Comparison of ENCODE assay signal across 33 cellular contexts in genomic region chr6:34553750-34554149, GRCh38. TPM values are rescaled to one million over a fixed set of nuclear protein-coding genes. Genes with fewer than 3 reads are reported as not detected.
DNase-seq lines count a peak whose midpoint lies in the region; ATAC-seq and TF ChIP-seq lines count a peak whose summit lies in the region.
"Had no signal": no experiment of that assay in that cellular context is flagged by ENCODE, and none has a peak within 500 bp of the region (broad histone marks: within the 10 kb centered on the region; RNA-seq: fewer than 3 reads in every experiment).

No MANE protein-coding gene starts in this region.

- no peaks in the 10 kb centered on the region for H4K20me1 ChIP-seq in OCI-LY3 (ENCODE audit: insufficient read depth, low read length)

- H3K27me3 Mint-ChIP-seq in activated CD8-positive, alpha-beta memory T cell treated with anti-CD3 and anti-CD28 coated beads, Interleukin-2, amount 10 ng/mL, durations not matched to agents 7 days and 5 days, result peaks cover 6% of the 10 kb centered on the region
- H3K27me3 Mint-ChIP-seq: activated CD4-positive, alpha-beta memory T cell treated with anti-CD3 and anti-CD28 coated beads, Interleukin-2, amount 10 ng/mL, durations not matched to agents 7 days and 5 days had no signal

- H3K9me3 ChIP-seq in OCI-LY3 (ENCODE audit: insufficient read depth, low read length), result no peaks in the 10 kb centered on the region
- no peaks in the 10 kb centered on the region for H3K9me3 ChIP-seq in colonic mucosa
- H3K9me3 ChIP-seq in prostate gland, result no peaks in the 10 kb centered on the region
- peaks cover 0 to 9% (median 7%) of the 10 kb centered on the region in 3 donors for H3K9me3 ChIP-seq in esophagus squamous epithelium
- H3K9me3 ChIP-seq: SJSA1 had no signal

- no peak for DNase-seq in colonic mucosa
- DNase-seq in prostate gland (ENCODE audit: low spot score), result no peak
- no peak for DNase-seq in esophagus squamous epithelium (lab: John Stamatoyannopoulos, UW)
- DNase-seq in effector CD4-positive, alpha-beta T cell, result no peak
- no peak for DNase-seq in activated CD8-positive, alpha-beta memory T cell treated with anti-CD3 and anti-CD28 coated beads, Interleukin-2, amount 10 ng/mL, durations not matched to agents 7 days and 5 days
- DNase-seq: activated CD4-positive, alpha-beta memory T cell treated with anti-CD3 and anti-CD28 coated beads, Interleukin-2, amount 10 ng/mL, durations not matched to agents 7 days and 5 days; activated CD4-positive, CD25-positive, alpha-beta regulatory T cell treated with anti-CD3 and anti-CD28 coated beads, Interleukin-2, amount 50 U/mL, for 72 hours; activated CD8-positive, alpha-beta memory T cell treated with anti-CD3 and anti-CD28 coated beads, Interleukin-2, amount 50 U/mL, for 48 hours; activated naive CD4-positive, alpha-beta T cell treated with anti-CD3 and anti-CD28 coated beads, Interleukin-2, amount 10 ng/mL, durations not matched to agents 7 days and 5 days; Calu3; CD4-positive, CD25-positive, alpha-beta regulatory T cell; DMS79; effector memory CD4-positive, alpha-beta T cell; glutamatergic neuron; HCEC 1CT; left lung; naive B cell; NCI-H146; NCI-H2107; NCI-H748 treated with DMSO at 0.1 percent for 48 hours; nucleus accumbens; psoas muscle; stimulated activated CD4-positive, alpha-beta T cell treated with anti-CD3 and anti-CD28 coated beads, Interleukin-2, amount 100 ng/mL, for 48 hours; T-helper 1 cell; upper lobe of left lung had no signal

- H3K9me3 Mint-ChIP-seq in activated CD8-positive, alpha-beta memory T cell treated with anti-CD3 and anti-CD28 coated beads, Interleukin-2, amount 10 ng/mL, durations not matched to agents 7 days and 5 days (ENCODE audit: low read depth), result no peaks in the 10 kb centered on the region
- H3K9me3 Mint-ChIP-seq: activated CD4-positive, alpha-beta memory T cell treated with anti-CD3 and anti-CD28 coated beads, Interleukin-2, amount 10 ng/mL, durations not matched to agents 7 days and 5 days; activated naive CD4-positive, alpha-beta T cell treated with anti-CD3 and anti-CD28 coated beads, Interleukin-2, amount 10 ng/mL, durations not matched to agents 7 days and 5 days had no signal

- H3K27me3 ChIP-seq in OCI-LY3 (ENCODE audit: low read depth, low read length), result no peaks in the 10 kb centered on the region
- no peaks in the 10 kb centered on the region for H3K27me3 ChIP-seq in colonic mucosa
- no peaks in the 10 kb centered on the region for H3K27me3 ChIP-seq in prostate gland (replicated peaks; ENCODE audit: insufficient read depth)
- peaks cover 0 to 8% (median 0%) of the 10 kb centered on the region in 4 donors for H3K27me3 ChIP-seq in esophagus squamous epithelium
- H3K27me3 ChIP-seq: left lung, SJSA1, upper lobe of left lung had no signal

- H3K79me2 ChIP-seq in OCI-LY3 (ENCODE audit: low read length), result no peaks in the 10 kb centered on the region

- H3K4me1 ChIP-seq in OCI-LY3 (ENCODE audit: low read length) (peaks cover 4% of the 10 kb centered on the region; the same call in 1 of the 2 replicates), colonic mucosa (no peaks in the 10 kb centered on the region), prostate gland (replicated peaks) (peaks cover 23% of the 10 kb centered on the region), esophagus squamous epithelium (peaks cover 0 to 4% (median 0%) of the 10 kb centered on the region in 3 donors)
- H3K4me1 ChIP-seq: left lung, psoas muscle, SJSA1 had no signal

- peaks cover 16% of the 10 kb centered on the region for H3K4me1 Mint-ChIP-seq in activated CD8-positive, alpha-beta memory T cell treated with anti-CD3 and anti-CD28 coated beads, Interleukin-2, amount 10 ng/mL, durations not matched to agents 7 days and 5 days

- WGBS in prostate gland, result 38% methylated on average over 10 of the region's 10 CpGs
- 46 to 61% methylated on average over 4 to 5 of the region's 10 CpGs for WGBS in esophagus squamous epithelium, 2 donors

- intact Hi-C loops in colonic mucosa (cut with DNase I), result no loop called here
- intact Hi-C loops in prostate gland (cut with DNase I), result no loop called here
- intact Hi-C loops in esophagus squamous epithelium (cut with DNase I), result no loop called here

- ATAC-seq in GM18498 (IDR thresholded peaks at IDR 0.05; ENCODE audit: unreplicated experiment), result no peak
- ATAC-seq in activated CD8-positive, alpha-beta memory T cell treated with anti-CD3 and anti-CD28 coated beads, Interleukin-2, amount 10 ng/mL, durations not matched to agents 7 days and 5 days, result no peak
- ATAC-seq: left lung, psoas muscle, sciatic nerve had no signal

- H3K9ac ChIP-seq in OCI-LY3 (ENCODE audit: low read length) (no peak overlapping the region), colonic mucosa (ENCODE audit: low read depth in 2 of 2, low read length in 2 of 2) (no peak overlapping the region)
- H3K9ac ChIP-seq: KMS-11 had no signal

- no peak overlapping the region for H3K27ac Mint-ChIP-seq in activated CD8-positive, alpha-beta memory T cell treated with anti-CD3 and anti-CD28 coated beads, Interleukin-2, amount 10 ng/mL, durations not matched to agents 7 days and 5 days
- H3K27ac Mint-ChIP-seq: activated CD4-positive, alpha-beta memory T cell treated with anti-CD3 and anti-CD28 coated beads, Interleukin-2, amount 10 ng/mL, durations not matched to agents 7 days and 5 days had no signal

- CTCF ChIA-PET in activated CD8-positive, alpha-beta memory T cell treated with anti-CD3 and anti-CD28 coated beads, Interleukin-2, amount 10 ng/mL, durations not matched to agents 7 days and 5 days (lab: Charles Lee), result interaction anchor here (1.4 kb wide), 1 partner anchor 56 kb away, joined by 5 read pairs; no protein-coding TSS in a partner anchor

- peak overlapping the region; percentile 51 for H3K4me2 ChIP-seq in OCI-LY3 (ENCODE audit: low read length)
- H3K4me2 ChIP-seq: KMS-11 had no signal

- H3K27ac ChIP-seq in C4-2B (peak overlapping the region; percentile 99), OCI-LY3 (ENCODE audit: low read length) (no peak overlapping the region), colonic mucosa (no peak overlapping the region), prostate gland (peak overlapping the region; percentile 86 to 90), esophagus squamous epithelium (no peak overlapping the region)
- H3K27ac ChIP-seq: HL-60, KMS-11, left lung, psoas muscle, RWPE1, SJSA1, upper lobe of left lung had no signal

- H3K36me3 ChIP-seq in OCI-LY3 (replicated peaks; ENCODE audit: low read depth, low read length) (no peaks in the 10 kb centered on the region), colonic mucosa (no peaks in the 10 kb centered on the region), prostate gland (no peaks in the 10 kb centered on the region), esophagus squamous epithelium (no peaks in the 10 kb centered on the region)
- H3K36me3 ChIP-seq: left lung, SJSA1, upper lobe of left lung had no signal

- no peak for TF ChIP-seq CTCF in C4-2B (conservative IDR thresholded peaks at IDR 0.05)
- TF ChIP-seq CTCF in OCI-LY3 (IDR thresholded peaks at IDR 0.05; ENCODE audit: low read depth, low read length), result no peak
- TF ChIP-seq CTCF in colonic mucosa (IDR thresholded peaks at IDR 0.05), result no peak
- no peak for TF ChIP-seq CTCF in prostate gland (IDR thresholded peaks at IDR 0.05)
- no peak for TF ChIP-seq CTCF in esophagus squamous epithelium (IDR thresholded peaks at IDR 0.05)

- H2AFZ ChIP-seq in OCI-LY3 (ENCODE audit: low read depth, low read length), result peak overlapping the region; percentile 21; the same call in 1 of the 2 replicates

- H3K36me3 Mint-ChIP-seq in activated CD8-positive, alpha-beta memory T cell treated with anti-CD3 and anti-CD28 coated beads, Interleukin-2, amount 10 ng/mL, durations not matched to agents 7 days and 5 days, result no peaks in the 10 kb centered on the region
- H3K36me3 Mint-ChIP-seq: activated naive CD4-positive, alpha-beta T cell treated with anti-CD3 and anti-CD28 coated beads, Interleukin-2, amount 10 ng/mL, durations not matched to agents 7 days and 5 days; CD4-positive, CD25-positive, alpha-beta regulatory T cell; naive B cell had no signal

- no peak overlapping the region for H3K4me3 Mint-ChIP-seq in activated CD8-positive, alpha-beta memory T cell treated with anti-CD3 and anti-CD28 coated beads, Interleukin-2, amount 10 ng/mL, durations not matched to agents 7 days and 5 days
- H3K4me3 Mint-ChIP-seq: activated CD4-positive, alpha-beta memory T cell treated with anti-CD3 and anti-CD28 coated beads, Interleukin-2, amount 10 ng/mL, durations not matched to agents 7 days and 5 days; activated naive CD4-positive, alpha-beta T cell treated with anti-CD3 and anti-CD28 coated beads, Interleukin-2, amount 10 ng/mL, durations not matched to agents 7 days and 5 days; CD4-positive, CD25-positive, alpha-beta regulatory T cell had no signal

- no peak for TF ChIP-seq POLR2A in prostate gland (IDR thresholded peaks at IDR 0.05)
- TF ChIP-seq POLR2A in esophagus squamous epithelium (IDR thresholded peaks at IDR 0.05), result no peak

- H3K4me3 ChIP-seq in OCI-LY3 (ENCODE audit: low read length) (no peak overlapping the region), colonic mucosa (peak overlapping the region; percentile 37), prostate gland (peak overlapping the region; percentile 52 to 61), esophagus squamous epithelium (no peak overlapping the region)
- H3K4me3 ChIP-seq: left lung, psoas muscle, SJSA1, upper lobe of left lung had no signal

RNA-seq across cellular contexts. Expression of gene SPDEF, which starts 2.4 kb away (rescaled TPM):
- total RNA-seq in colonic mucosa, result 100 to 1,000 TPM in 1 of 2 donors, 10 to 100 TPM in 1; 71.0 to 102 TPM
- total RNA-seq in prostate gland, result 100 to 1,000 TPM; 165 to 738 TPM
- total RNA-seq in esophagus squamous epithelium, result under 1 TPM in 1 of 4 donors, not detected in 3; 0.79 TPM
- total RNA-seq in activated CD8-positive, alpha-beta memory T cell treated with anti-CD3 and anti-CD28 coated beads, Interleukin-2, amount 10 ng/mL, durations not matched to agents 7 days and 5 days, result under 1 TPM in 1 of 2 experiments, not detected in 1; 0.12 TPM
- total RNA-seq: activated CD4-positive, alpha-beta memory T cell treated with anti-CD3 and anti-CD28 coated beads, Interleukin-2, amount 10 ng/mL, durations not matched to agents 7 days and 5 days; sciatic nerve; SJSA1 had no signal

Comparison
In these comparisons a context has a peak if more than half of its experiments do, and no peak if none do; other contexts are left out.
1. H3K27ac ChIP-seq: peak in C4-2B (single experiment) and prostate gland (2 of 2); none in OCI-LY3 (single experiment), colonic mucosa (single experiment) and esophagus squamous epithelium (0 of 4).
2. H3K4me3 ChIP-seq: peak in colonic mucosa (single experiment) and prostate gland (2 of 2); none in OCI-LY3 (single experiment) and esophagus squamous epithelium (0 of 4).
3. RNA of gene SPDEF, which starts 2.4 kb away (total RNA-seq): 165 to 738 TPM in prostate gland and 71.0 to 102 TPM in colonic mucosa; 0.12 TPM in activated CD8-positive, alpha-beta memory T cell treated with anti-CD3 and anti-CD28 coated beads, Interleukin-2, amount 10 ng/mL, durations not matched to agents 7 days and 5 days and 0.79 TPM in esophagus squamous epithelium; every median in the first group is over 10 times any median in the second.